23 cellular contexts compared by ENCODE assay signal in genomic region chr3:123325766-123326256, GRCh38.
"Had no signal": no experiment of that assay in that cellular context is flagged by ENCODE, and none has a peak within 500 bp of the region (broad histone marks: within the 10 kb centered on the region; RNA-seq: fewer than 3 reads in every experiment).

No MANE protein-coding gene starts in this region.

- DNase-seq: activated B cell treated with CpG ODN at 0.5 μM for 24 hours; activated CD4-positive, alpha-beta T cell treated with anti-CD3 and anti-CD28 coated beads, Interleukin-2, amount 50 U/mL, for 1 hour; activated CD8-positive, alpha-beta T cell treated with anti-CD3 and anti-CD28 coated beads for 36 hours; activated naive CD8-positive, alpha-beta T cell treated with anti-CD3 and anti-CD28 coated beads, Interleukin-2, amount 50 U/mL, for 24 hours; activated T-cell treated with anti-CD3 and anti-CD28 coated beads, Interleukin-2, amount 50 U/mL, for 48 hours; amygdala; colonic mucosa; effector memory CD8-positive, alpha-beta T cell; erythroblast; head of caudate nucleus; kidney glomerular epithelial cell; mucosa of descending colon; ovary; stimulated activated CD4-positive, alpha-beta T cell treated with anti-CD3 and anti-CD28 coated beads, Interleukin-4, amount 100 ng/mL, for 24 hours; stimulated activated naive CD8-positive, alpha-beta T cell treated with anti-CD3 and anti-CD28 coated beads, Interleukin-15, amount 100 ng/mL, for 72 hours; T-helper 2 cell had no signal

- H3K4me3 ChIP-seq: breast epithelium, colonic mucosa, left lung, mucosa of descending colon, ovary, skin epidermis, tibial nerve had no signal

- H3K27me3 ChIP-seq: breast epithelium, colonic mucosa, ovary had no signal

- H3K4me1 ChIP-seq: colonic mucosa, left lung had no signal

- H3K27ac ChIP-seq: breast epithelium, colonic mucosa, left lung, ovary, skin epidermis, tibial nerve had no signal

- H3K9me3 ChIP-seq: breast epithelium, colonic mucosa, left lung, mucosa of descending colon, ovary, tibial nerve had no signal

- H3K36me3 ChIP-seq: breast epithelium, colonic mucosa, left lung, ovary had no signal

- ATAC-seq: activated CD8-positive, alpha-beta T cell treated with anti-CD3 and anti-CD28 coated beads for 36 hours; activated naive CD8-positive, alpha-beta T cell treated with anti-CD3 and anti-CD28 coated beads, Interleukin-2, amount 50 U/mL, for 24 hours; effector memory CD8-positive, alpha-beta T cell; left lung; mucosa of descending colon; natural killer cell treated with Interleukin-12 subunit alpha and Interleukin-12 subunit beta and Interleukin-15 and Interleukin-18, amount 100 ng/mL, for 72 hours; sciatic nerve; stimulated activated effector memory CD8-positive, alpha-beta T cell treated with anti-CD3 and anti-CD28 coated beads, Interleukin-12 subunit alpha, Interleukin-12 subunit beta, amount 100 ng/mL, for 72 hours; stimulated activated naive CD8-positive, alpha-beta T cell treated with anti-CD3 and anti-CD28 coated beads, Interleukin-15, amount 100 ng/mL, for 72 hours had no signal
